Comparison of ENCODE assay signal across 13 cellular contexts in the genomic region with DNA sequence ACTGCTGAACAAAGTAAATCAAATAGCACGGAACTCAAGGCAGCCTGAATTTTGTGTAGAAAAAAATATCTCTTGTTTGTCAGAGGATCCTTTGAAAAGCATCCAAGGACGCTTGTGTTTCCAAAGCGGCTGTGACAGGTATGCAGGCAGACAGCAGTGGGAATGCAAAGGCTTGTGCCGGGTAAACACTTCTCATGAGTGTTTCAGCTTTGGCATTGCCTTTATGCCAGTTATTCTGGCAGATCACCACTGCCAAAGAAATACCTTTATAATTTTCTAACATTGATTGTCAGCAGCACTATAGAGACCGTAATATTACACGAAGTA.
A peak's percentile ranks its signal among the peaks of the same experiment; 100 is the strongest.
DNase-seq lines count a peak whose midpoint lies in the region; ATAC-seq and TF ChIP-seq lines count a peak whose summit lies in the region.
"Had no signal": no experiment of that assay in that cellular context is flagged by ENCODE, and none has a peak within 500 bp of the region (broad histone marks: within the 10 kb centered on the region; RNA-seq: fewer than 3 reads in every experiment).

No MANE protein-coding gene starts in this region.

- no peak for TF ChIP-seq POLR2A in uterus (IDR thresholded peaks at IDR 0.05)

- H3K79me2 ChIP-seq in neural progenitor cell (ENCODE audit: low read depth): no peaks in the 10 kb centered on the region

- ATAC-seq in HG03135 (IDR thresholded peaks at IDR 0.05; ENCODE audit: unreplicated experiment) (no peak), psoas muscle (no peak)

- peaks cover 79% of the 10 kb centered on the region for H3K27me3 ChIP-seq in neural progenitor cell
- peaks cover 0 to 81% (median 11%) of the 10 kb centered on the region in 3 donors for H3K27me3 ChIP-seq in psoas muscle (ENCODE audit: insufficient read depth in 3 of 3, low read length in 2 of 3)
- no peaks in the 10 kb centered on the region for H3K27me3 ChIP-seq in uterus

- H3K4me1 Mint-ChIP-seq in neural progenitor cell: peaks cover 14% of the 10 kb centered on the region
- peaks cover 2% of the 10 kb centered on the region for H3K4me1 Mint-ChIP-seq in activated T-helper 2 cell treated with anti-CD3 and anti-CD28 coated beads, Interferon-gamma antibody, Interleukin-2, Interleukin-4, amounts not matched to agents 10 μg/mL and 5 μg/mL and 100 μg/mL, durations not matched to agents 14 hours and 24 hours and 36 hours (ENCODE audit: low read depth)

- H3K27ac ChIP-seq in coronary artery (no peak overlapping the region), neural progenitor cell (no peak overlapping the region), psoas muscle (no peak overlapping the region), uterus (no peak overlapping the region)
- H3K27ac ChIP-seq: colonic mucosa, GM23248 had no signal

- H3K27ac Mint-ChIP-seq in neural progenitor cell: no peak overlapping the region
- no peak overlapping the region for H3K27ac Mint-ChIP-seq in activated T-helper 2 cell treated with anti-CD3 and anti-CD28 coated beads, Interferon-gamma antibody, Interleukin-2, Interleukin-4, amounts not matched to agents 10 μg/mL and 5 μg/mL and 100 μg/mL, durations not matched to agents 14 hours and 24 hours and 36 hours
- H3K27ac Mint-ChIP-seq: CD14-positive monocyte had no signal

- TF ChIP-seq CTCF in coronary artery (IDR thresholded peaks at IDR 0.05): no peak
- no peak for TF ChIP-seq CTCF in neural progenitor cell (IDR thresholded peaks at IDR 0.05)
- no peak for TF ChIP-seq CTCF in psoas muscle (IDR thresholded peaks at IDR 0.05)
- TF ChIP-seq CTCF in uterus (IDR thresholded peaks at IDR 0.05): no peak

- H3K4me3 ChIP-seq in coronary artery: peak overlapping the region; percentile 78
- H3K4me3 ChIP-seq in neural progenitor cell: no peak overlapping the region
- H3K4me3 ChIP-seq in psoas muscle: no peak overlapping the region
- H3K4me3 ChIP-seq in uterus: peak overlapping the region in 1 of 2 donors; percentile 65
- H3K4me3 ChIP-seq: colonic mucosa, GM23248 had no signal

- H3K9me3 ChIP-seq in neural progenitor cell (ENCODE audit: low read depth): no peaks in the 10 kb centered on the region
- H3K9me3 ChIP-seq in psoas muscle: no peaks in the 10 kb centered on the region
- H3K9me3 ChIP-seq in uterus: no peaks in the 10 kb centered on the region
- H3K9me3 ChIP-seq: colonic mucosa, sigmoid colon had no signal

- no peaks in the 10 kb centered on the region for H3K36me3 ChIP-seq in neural progenitor cell
- no peaks in the 10 kb centered on the region for H3K36me3 ChIP-seq in psoas muscle (ENCODE audit: insufficient read depth in 1 of 2, low read depth in 1 of 2)
- no peaks in the 10 kb centered on the region for H3K36me3 ChIP-seq in uterus
- H3K36me3 ChIP-seq: colonic mucosa, sigmoid colon had no signal

- no peak overlapping the region for H2AFZ ChIP-seq in neural progenitor cell (replicated peaks)
- H2AFZ ChIP-seq: GM23248 had no signal

- intact Hi-C loops in psoas muscle (cut with DNase I) (no loop called here), uterus (cut with DNase I; ENCODE audit: low total_unique reads) (no loop called here)
- intact Hi-C loops in activated T-helper 2 cell treated with anti-CD3 and anti-CD28 coated beads, Interferon-gamma antibody, Interleukin-2, Interleukin-4, amounts not matched to agents 10 μg/mL and 5 μg/mL and 100 μg/mL, durations not matched to agents 14 hours and 24 hours and 36 hours (cut with micrococcal nuclease): loop anchor here (10.0 kb wide), 1 partner anchor 200 kb away; a partner anchor contains a TSS

- WGBS in psoas muscle, 3 donors: 23 to 34% (median 23%) methylated on average over 6 of the region's 6 CpGs

- peaks cover 3% of the 10 kb centered on the region for H3K9me3 Mint-ChIP-seq in neural progenitor cell
- no peaks in the 10 kb centered on the region for H3K9me3 Mint-ChIP-seq in activated T-helper 2 cell treated with anti-CD3 and anti-CD28 coated beads, Interferon-gamma antibody, Interleukin-2, Interleukin-4, amounts not matched to agents 10 μg/mL and 5 μg/mL and 100 μg/mL, durations not matched to agents 14 hours and 24 hours and 36 hours

- H3K4me1 ChIP-seq in neural progenitor cell: no peaks in the 10 kb centered on the region
- H3K4me1 ChIP-seq in psoas muscle: no peaks in the 10 kb centered on the region
- H3K4me1 ChIP-seq in uterus: no peaks in the 10 kb centered on the region
- H3K4me1 ChIP-seq: colonic mucosa had no signal

- peaks cover 40% of the 10 kb centered on the region for H3K27me3 Mint-ChIP-seq in neural progenitor cell (ENCODE audit: insufficient read depth, low read depth)
- peaks cover 49% of the 10 kb centered on the region for H3K27me3 Mint-ChIP-seq in activated T-helper 2 cell treated with anti-CD3 and anti-CD28 coated beads, Interferon-gamma antibody, Interleukin-2, Interleukin-4, amounts not matched to agents 10 μg/mL and 5 μg/mL and 100 μg/mL, durations not matched to agents 14 hours and 24 hours and 36 hours (ENCODE audit: low read depth)

- H3K4me2 ChIP-seq in neural progenitor cell: no peak overlapping the region

- no peak overlapping the region for H3K9ac ChIP-seq in neural progenitor cell
- H3K9ac ChIP-seq: GM23248 had no signal

- no peak overlapping the region for H3K4me3 Mint-ChIP-seq in neural progenitor cell
- H3K4me3 Mint-ChIP-seq in activated T-helper 2 cell treated with anti-CD3 and anti-CD28 coated beads, Interferon-gamma antibody, Interleukin-2, Interleukin-4, amounts not matched to agents 10 μg/mL and 5 μg/mL and 100 μg/mL, durations not matched to agents 14 hours and 24 hours and 36 hours (ENCODE audit: low read depth): no peak overlapping the region

- H4K20me1 ChIP-seq in neural progenitor cell (ENCODE audit: low read depth): peaks cover 5% of the 10 kb centered on the region

- H3F3A ChIP-seq in neural progenitor cell (ENCODE audit: low read depth): peaks cover 14% of the 10 kb centered on the region

- H3K36me3 Mint-ChIP-seq in neural progenitor cell: no peaks in the 10 kb centered on the region
- H3K36me3 Mint-ChIP-seq in activated T-helper 2 cell treated with anti-CD3 and anti-CD28 coated beads, Interferon-gamma antibody, Interleukin-2, Interleukin-4, amounts not matched to agents 10 μg/mL and 5 μg/mL and 100 μg/mL, durations not matched to agents 14 hours and 24 hours and 36 hours (ENCODE audit: low read depth): no peaks in the 10 kb centered on the region

- DNase-seq in ELF-1 (ENCODE audit: low read depth, low spot score) (peak; percentile 9), NCI-H1105 treated with DMSO at 0.1 percent for 48 hours (lab: John Stamatoyannopoulos, UW) (peak; percentile 41), coronary artery (ENCODE audit: low spot score) (no peak), neural progenitor cell (ENCODE audit: low spot score) (peak; percentile 16), psoas muscle (no peak), uterus (no peak)
- no peak for DNase-seq in activated T-helper 2 cell treated with anti-CD3 and anti-CD28 coated beads, Interferon-gamma antibody, Interleukin-2, Interleukin-4, amounts not matched to agents 10 μg/mL and 5 μg/mL and 100 μg/mL, durations not matched to agents 14 hours and 24 hours and 36 hours (ENCODE audit: low spot score)
- DNase-seq: colonic mucosa, GM23248, SIG-M5, sigmoid colon had no signal

Comparison
In these comparisons a context has a peak if more than half of its experiments do, and no peak if none do; other contexts are left out.
1. DNase-seq: peak in ELF-1 (single experiment), NCI-H1105 treated with DMSO at 0.1 percent for 48 hours (single experiment) and neural progenitor cell (single experiment); none in coronary artery (single experiment), psoas muscle (0 of 2), activated T-helper 2 cell treated with anti-CD3 and anti-CD28 coated beads, Interferon-gamma antibody, Interleukin-2, Interleukin-4, amounts not matched to agents 10 μg/mL and 5 μg/mL and 100 μg/mL, durations not matched to agents 14 hours and 24 hours and 36 hours (single experiment) and uterus (0 of 2).